26 cellular contexts compared by ENCODE assay signal in the genomic region with DNA sequence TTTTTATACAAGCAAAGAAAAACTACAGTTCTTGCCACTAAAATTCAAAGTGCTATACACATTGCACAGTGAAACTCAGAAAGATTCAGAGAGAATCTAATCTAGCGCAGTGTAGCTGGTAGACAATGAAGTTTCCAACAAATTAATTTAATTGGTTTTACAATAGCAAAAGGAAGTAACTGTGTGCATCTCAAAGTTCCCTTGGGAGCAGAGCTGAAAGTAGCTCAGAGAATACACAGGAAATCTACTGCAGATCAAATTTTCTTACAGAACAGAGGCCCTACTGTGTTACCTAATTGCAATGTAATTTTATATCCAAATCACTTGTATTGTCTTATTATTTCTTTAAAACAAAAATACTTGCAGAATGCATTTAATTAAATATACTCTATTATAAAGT.
"Had no signal": no experiment of that assay in that cellular context is flagged by ENCODE, and none has a peak within 500 bp of the region (broad histone marks: within the 10 kb centered on the region; RNA-seq: fewer than 3 reads in every experiment).

No MANE protein-coding gene starts in this region.

- H3K36me3 ChIP-seq: colonic mucosa, esophagus squamous epithelium, gastrocnemius medialis, heart right ventricle, left lung, lower lobe of right lung had no signal

- H3K4me1 ChIP-seq: colonic mucosa, esophagus squamous epithelium, gastrocnemius medialis, heart right ventricle, left lung, lower lobe of right lung had no signal

- ATAC-seq: effector memory CD8-positive, alpha-beta T cell; esophagus mucosa; gastrocnemius medialis; heart right ventricle; left cardiac atrium; left lung; left ventricle myocardium superior; lower lobe of right lung; mucosa of descending colon had no signal

- H3K4me3 ChIP-seq: colonic mucosa, esophagus squamous epithelium, gastrocnemius medialis, heart right ventricle, left lung, lower lobe of right lung, mucosa of descending colon had no signal

- FAIRE-seq: endometrium, islet of Langerhans, keratinocyte had no signal

- H3K27me3 ChIP-seq: colonic mucosa, esophagus squamous epithelium, gastrocnemius medialis, heart right ventricle, left lung had no signal

- H3K27ac ChIP-seq: colonic mucosa, epithelial cell of prostate, esophagus squamous epithelium, gastrocnemius medialis, heart right ventricle, left lung, lower lobe of right lung had no signal

- H3K9me3 ChIP-seq: colonic mucosa, esophagus squamous epithelium, gastrocnemius medialis, heart right ventricle, left lung, lower lobe of right lung, mucosa of descending colon had no signal

- DNase-seq: colonic mucosa; cortex of kidney; effector CD8-positive, alpha-beta T cell; effector memory CD8-positive, alpha-beta T cell; endodermal cell; erythroblast; esophagus squamous epithelium; foreskin fibroblast; foreskin melanocyte; gastrocnemius medialis; glutamatergic neuron; head of caudate nucleus; heart right ventricle; hippocampal formation; left cardiac atrium; left lung; left ventricle myocardium superior; lower lobe of right lung; mesenchymal stem cell; mucosa of descending colon; naive B cell had no signal
